In genomic region chr17:82024859-82025258, GRCh38 we compare ENCODE assay signal across 16 cellular contexts. TPM values are rescaled to one million over a fixed set of nuclear protein-coding genes. Genes with fewer than 3 reads are reported as not detected.
"Had no signal": no experiment of that assay in that cellular context is flagged by ENCODE, and none has a peak within 500 bp of the region (broad histone marks: within the 10 kb centered on the region; RNA-seq: fewer than 3 reads in every experiment).

No MANE protein-coding gene starts in this region.

- H3K9me3 ChIP-seq: esophagus squamous epithelium, left ventricle myocardium inferior, mucosa of descending colon had no signal

- FAIRE-seq: endothelial cell of umbilical vein had no signal

- H3K4me3 ChIP-seq: mucosa of descending colon had no signal

- H3K27ac ChIP-seq: esophagus squamous epithelium, left ventricle myocardium inferior had no signal

- ATAC-seq: mucosa of descending colon; naive thymus-derived CD4-positive, alpha-beta T cell; stimulated activated effector memory CD8-positive, alpha-beta T cell treated with anti-CD3 and anti-CD28 coated beads, Interleukin-12 subunit alpha, Interleukin-12 subunit beta, amount 100 ng/mL, for 72 hours had no signal

- DNase-seq: activated CD4-positive, alpha-beta T cell treated with anti-CD3 and anti-CD28 coated beads, Interleukin-2, amount 10 ng/mL, durations not matched to agents 7 days and 5 days; activated CD4-positive, CD25-positive, alpha-beta regulatory T cell; activated CD8-positive, alpha-beta memory T cell treated with anti-CD3 and anti-CD28 coated beads, Interleukin-2, amount 50 U/mL, for 48 hours; activated naive CD4-positive, alpha-beta T cell; aorta; cortex of kidney; effector CD4-positive, alpha-beta T cell; esophagus squamous epithelium; hypothalamus; left ventricle myocardium inferior; mucosa of descending colon; naive thymus-derived CD4-positive, alpha-beta T cell; stimulated activated CD4-positive, alpha-beta T cell treated with anti-CD3 and anti-CD28 coated beads, Interleukin-12 subunit alpha, Interleukin-12 subunit beta, amount 100 ng/mL, for 4 hours; stimulated activated CD4-positive, alpha-beta T cell treated with anti-CD3 and anti-CD28 coated beads, Interleukin-2, amount 100 ng/mL, for 24 hours had no signal

- H3K36me3 ChIP-seq: left ventricle myocardium inferior had no signal

- H3K27me3 ChIP-seq: esophagus squamous epithelium had no signal

RNA-seq across cellular contexts. Expression of gene RAC3, which starts 6.6 kb away (rescaled TPM):
- polyA plus RNA-seq: naive thymus-derived CD4-positive, alpha-beta T cell had no signal
